Comparison of ENCODE assay signal across 8 cellular contexts in genomic region chr6:169990095-169991030, GRCh38.
A peak's percentile ranks its signal among the peaks of the same experiment; 100 is the strongest.
DNase-seq lines count a peak whose midpoint lies in the region; ATAC-seq and TF ChIP-seq lines count a peak whose summit lies in the region.

No MANE protein-coding gene starts in this region.

- no peak for TF ChIP-seq EP300 in esophagus muscularis mucosa (IDR thresholded peaks at IDR 0.05)

- H3K9me3 ChIP-seq in lower lobe of right lung, result no peaks in the 10 kb centered on the region
- H3K9me3 ChIP-seq in esophagus muscularis mucosa, result no peaks in the 10 kb centered on the region

- H3K36me3 ChIP-seq in lower lobe of right lung, result no peaks in the 10 kb centered on the region
- H3K36me3 ChIP-seq in esophagus muscularis mucosa, result no peaks in the 10 kb centered on the region

- H3K4me1 Mint-ChIP-seq in activated CD8-positive, alpha-beta memory T cell treated with anti-CD3 and anti-CD28 coated beads, Interleukin-2, amount 10 ng/mL, durations not matched to agents 7 days and 5 days, result peaks cover 18% of the 10 kb centered on the region
- H3K4me1 Mint-ChIP-seq in type B pancreatic cell (ENCODE audit: unreplicated experiment), result no peaks in the 10 kb centered on the region

- H3K4me1 ChIP-seq in lower lobe of right lung, result peaks cover 10% of the 10 kb centered on the region
- no peaks in the 10 kb centered on the region for H3K4me1 ChIP-seq in esophagus muscularis mucosa

- H3K36me3 Mint-ChIP-seq in activated CD8-positive, alpha-beta memory T cell treated with anti-CD3 and anti-CD28 coated beads, Interleukin-2, amount 10 ng/mL, durations not matched to agents 7 days and 5 days, result no peaks in the 10 kb centered on the region
- H3K36me3 Mint-ChIP-seq in type B pancreatic cell, result no peaks in the 10 kb centered on the region

- H3K9me3 Mint-ChIP-seq in activated CD8-positive, alpha-beta memory T cell treated with anti-CD3 and anti-CD28 coated beads, Interleukin-2, amount 10 ng/mL, durations not matched to agents 7 days and 5 days (ENCODE audit: low read depth), result no peaks in the 10 kb centered on the region
- no peaks in the 10 kb centered on the region for H3K9me3 Mint-ChIP-seq in type B pancreatic cell

- ATAC-seq in HG03159 (IDR thresholded peaks at IDR 0.05; ENCODE audit: unreplicated experiment) (peak; percentile 46), lower lobe of right lung (peak; percentile 7 to 25)
- ATAC-seq in activated CD8-positive, alpha-beta memory T cell treated with anti-CD3 and anti-CD28 coated beads, Interleukin-2, amount 10 ng/mL, durations not matched to agents 7 days and 5 days, result peak; percentile 71

- WGBS in esophagus muscularis mucosa, result 67% methylated on average over 26 of the region's 32 CpGs

- intact Hi-C loops in lower lobe of right lung (cut with DNase I) (no loop called here), esophagus muscularis mucosa (cut with DNase I) (no loop called here)

- peaks cover 25% of the 10 kb centered on the region for H3K27me3 ChIP-seq in lower lobe of right lung (ENCODE audit: low read depth)
- no peaks in the 10 kb centered on the region for H3K27me3 ChIP-seq in esophagus muscularis mucosa

- H3K4me3 Mint-ChIP-seq in activated CD8-positive, alpha-beta memory T cell treated with anti-CD3 and anti-CD28 coated beads, Interleukin-2, amount 10 ng/mL, durations not matched to agents 7 days and 5 days, result no peak overlapping the region
- no peak overlapping the region for H3K4me3 Mint-ChIP-seq in type B pancreatic cell

- peak; percentile 54 for DNase-seq in activated CD8-positive, alpha-beta memory T cell treated with anti-CD3 and anti-CD28 coated beads, Interleukin-2, amount 10 ng/mL, durations not matched to agents 7 days and 5 days
- no peak for DNase-seq in lower lobe of right lung
- DNase-seq in type B pancreatic cell (ENCODE audit: extremely low spot score, unreplicated experiment), result peak; percentile 55
- no peak for DNase-seq in epidermal melanocyte (ENCODE audit: insufficient read length, low spot score)
- DNase-seq in DMS79 (lab: John Stamatoyannopoulos, UW), result no peak
- DNase-seq in esophagus muscularis mucosa (ENCODE audit: extremely low spot score), result no peak

- CTCF ChIA-PET in activated CD8-positive, alpha-beta memory T cell treated with anti-CD3 and anti-CD28 coated beads, Interleukin-2, amount 10 ng/mL, durations not matched to agents 7 days and 5 days (lab: Charles Lee), result interaction anchor here (1.0 to 1.7 kb wide), 5 partner anchors 24 to 527 kb away, joined by 3 to 8 read pairs (median 3); no protein-coding TSS in a partner anchor

- H3K27ac Mint-ChIP-seq in activated CD8-positive, alpha-beta memory T cell treated with anti-CD3 and anti-CD28 coated beads, Interleukin-2, amount 10 ng/mL, durations not matched to agents 7 days and 5 days, result no peak overlapping the region
- no peak overlapping the region for H3K27ac Mint-ChIP-seq in type B pancreatic cell

- H3K27me3 Mint-ChIP-seq in activated CD8-positive, alpha-beta memory T cell treated with anti-CD3 and anti-CD28 coated beads, Interleukin-2, amount 10 ng/mL, durations not matched to agents 7 days and 5 days, result peaks cover 8% of the 10 kb centered on the region
- H3K27me3 Mint-ChIP-seq in type B pancreatic cell, result peaks cover 3% of the 10 kb centered on the region

- TF ChIP-seq CTCF in GM12873 (IDR thresholded peaks at IDR 0.05; ENCODE audit: insufficient read depth, low read depth, low read length, missing control alignments) (peak; percentile 14), lower lobe of right lung (IDR thresholded peaks at IDR 0.05) (no peak), type B pancreatic cell (conservative IDR thresholded peaks at IDR 0.05) (no peak), esophagus muscularis mucosa (IDR thresholded peaks at IDR 0.05) (peak in 1 of 3 experiments; percentile 6)

- H3K4me3 ChIP-seq in lower lobe of right lung, result no peak overlapping the region
- no peak overlapping the region for H3K4me3 ChIP-seq in esophagus muscularis mucosa

- no peak for TF ChIP-seq POLR2A in esophagus muscularis mucosa (IDR thresholded peaks at IDR 0.05; ENCODE audit: low read depth)

- H3K27ac ChIP-seq in lower lobe of right lung (no peak overlapping the region), esophagus muscularis mucosa (replicated peaks in 1 of 4) (no peak overlapping the region)

Comparison
In these comparisons a context has a peak if more than half of its experiments do, and no peak if none do; other contexts are left out.
1. ATAC-seq: peak in every context shown above with its lines; median percentile 71 in activated CD8-positive, alpha-beta memory T cell treated with anti-CD3 and anti-CD28 coated beads, Interleukin-2, amount 10 ng/mL, durations not matched to agents 7 days and 5 days; 46 in HG03159; 16 in lower lobe of right lung.
2. DNase-seq: peak in activated CD8-positive, alpha-beta memory T cell treated with anti-CD3 and anti-CD28 coated beads, Interleukin-2, amount 10 ng/mL, durations not matched to agents 7 days and 5 days (single experiment) and type B pancreatic cell (single experiment); none in lower lobe of right lung (single experiment), epidermal melanocyte (single experiment), DMS79 (single experiment) and esophagus muscularis mucosa (single experiment).